In the genomic region with DNA sequence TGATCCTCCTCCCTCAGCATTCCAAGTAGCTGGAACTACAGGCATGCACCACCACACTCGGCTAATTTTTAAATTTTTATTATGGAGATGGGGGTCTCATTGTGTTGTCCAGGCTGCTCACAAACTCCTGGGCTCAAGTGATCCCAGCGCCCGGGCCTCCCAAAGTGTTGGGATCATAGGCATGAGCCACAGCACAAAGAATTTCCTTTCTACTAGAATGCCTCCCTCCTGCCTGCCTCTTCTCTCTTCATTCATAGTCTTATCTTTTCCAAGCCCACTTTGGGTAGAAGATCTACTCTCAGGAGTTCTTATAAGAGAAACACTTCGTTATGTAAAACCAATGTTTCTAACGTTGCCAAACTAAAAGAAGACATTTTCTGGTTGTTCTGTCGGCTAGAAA, we compare ENCODE assay signal across 15 cellular contexts.
"Had no signal": no experiment of that assay in that cellular context is flagged by ENCODE, and none has a peak within 500 bp of the region (broad histone marks: within the 10 kb centered on the region; RNA-seq: fewer than 3 reads in every experiment).

No MANE protein-coding gene starts in this region.

- H3K9me3 ChIP-seq: neutrophil, SJSA1, transverse colon had no signal

- H3K27ac Mint-ChIP-seq: activated B cell treated with CpG ODN at 0.5 μM for 24 hours; activated CD4-positive, alpha-beta T cell treated with anti-CD3 and anti-CD28 coated beads, Interleukin-2, amount 10 ng/mL, durations not matched to agents 24 days and 14 days; activated naive CD8-positive, alpha-beta T cell treated with anti-CD3 and anti-CD28 coated beads, Interleukin-2, amount 10 ng/mL, durations not matched to agents 7 days and 5 days; activated T-cell treated with anti-CD3 and anti-CD28 coated beads, Interleukin-2, amount 50 U/mL, for 72 hours; stimulated activated memory B cell treated with anti-CD40 and anti-IgM and Interleukin-4, amounts not matched to agents 10 μg/mL and 1 μg/mL and 100 μg/mL, for 72 hours had no signal

- H3K27me3 Mint-ChIP-seq: activated B cell treated with CpG ODN at 0.5 μM for 24 hours; activated CD4-positive, alpha-beta T cell treated with anti-CD3 and anti-CD28 coated beads, Interleukin-2, amount 10 ng/mL, durations not matched to agents 24 days and 14 days; activated naive CD8-positive, alpha-beta T cell treated with anti-CD3 and anti-CD28 coated beads, Interleukin-2, amount 10 ng/mL, durations not matched to agents 7 days and 5 days; naive B cell; stimulated activated memory B cell treated with anti-CD40 and anti-IgM and Interleukin-4, amounts not matched to agents 10 μg/mL and 1 μg/mL and 100 μg/mL, for 72 hours had no signal

- ATAC-seq: activated T-cell treated with anti-CD3 and anti-CD28 coated beads, Interleukin-2, amount 50 U/mL, for 72 hours; stimulated activated memory B cell treated with anti-CD40 and anti-IgM and Interleukin-4, amounts not matched to agents 10 μg/mL and 1 μg/mL and 100 μg/mL, for 72 hours had no signal

- H3K4me1 Mint-ChIP-seq: activated B cell treated with CpG ODN at 0.5 μM for 24 hours; activated naive CD8-positive, alpha-beta T cell treated with anti-CD3 and anti-CD28 coated beads, Interleukin-2, amount 10 ng/mL, durations not matched to agents 7 days and 5 days had no signal

- H3K4me3 Mint-ChIP-seq: activated B cell treated with CpG ODN at 0.5 μM for 24 hours; activated CD4-positive, alpha-beta T cell treated with anti-CD3 and anti-CD28 coated beads, Interleukin-2, amount 10 ng/mL, durations not matched to agents 24 days and 14 days; activated naive CD8-positive, alpha-beta T cell treated with anti-CD3 and anti-CD28 coated beads, Interleukin-2, amount 10 ng/mL, durations not matched to agents 7 days and 5 days; activated T-cell treated with anti-CD3 and anti-CD28 coated beads, Interleukin-2, amount 50 U/mL, for 72 hours; naive B cell; stimulated activated memory B cell treated with anti-CD40 and anti-IgM and Interleukin-4, amounts not matched to agents 10 μg/mL and 1 μg/mL and 100 μg/mL, for 72 hours had no signal

- H3K4me3 ChIP-seq: lung, SJSA1, transverse colon had no signal

- DNase-seq: activated B cell treated with CpG ODN at 0.5 μM for 24 hours; activated CD4-positive, alpha-beta T cell treated with anti-CD3 and anti-CD28 coated beads, Interleukin-2, amount 10 ng/mL, durations not matched to agents 24 days and 14 days; activated CD8-positive, alpha-beta memory T cell treated with anti-CD3 and anti-CD28 coated beads, Interleukin-2, amount 50 U/mL, for 48 hours; activated naive CD8-positive, alpha-beta T cell treated with anti-CD3 and anti-CD28 coated beads, Interleukin-2, amount 10 ng/mL, durations not matched to agents 7 days and 5 days; activated T-cell treated with anti-CD3 and anti-CD28 coated beads, Interleukin-2, amount 50 U/mL, for 72 hours; foreskin fibroblast; left colon; naive B cell; stimulated activated CD4-positive, alpha-beta T cell treated with anti-CD3 and anti-CD28 coated beads, Interleukin-2, amount 100 ng/mL, for 48 hours; T-helper 2 cell; transverse colon had no signal

- H3K9me3 Mint-ChIP-seq: activated CD4-positive, alpha-beta T cell treated with anti-CD3 and anti-CD28 coated beads, Interleukin-2, amount 10 ng/mL, durations not matched to agents 24 days and 14 days; activated naive CD8-positive, alpha-beta T cell treated with anti-CD3 and anti-CD28 coated beads, Interleukin-2, amount 10 ng/mL, durations not matched to agents 7 days and 5 days; activated T-cell treated with anti-CD3 and anti-CD28 coated beads, Interleukin-2, amount 50 U/mL, for 72 hours; stimulated activated memory B cell treated with anti-CD40 and anti-IgM and Interleukin-4, amounts not matched to agents 10 μg/mL and 1 μg/mL and 100 μg/mL, for 72 hours had no signal

- H3K27ac ChIP-seq: neutrophil, transverse colon had no signal

- H3K27me3 ChIP-seq: neutrophil, SJSA1, transverse colon had no signal
